1 cellular context compared by ENCODE assay signal in the genomic region with DNA sequence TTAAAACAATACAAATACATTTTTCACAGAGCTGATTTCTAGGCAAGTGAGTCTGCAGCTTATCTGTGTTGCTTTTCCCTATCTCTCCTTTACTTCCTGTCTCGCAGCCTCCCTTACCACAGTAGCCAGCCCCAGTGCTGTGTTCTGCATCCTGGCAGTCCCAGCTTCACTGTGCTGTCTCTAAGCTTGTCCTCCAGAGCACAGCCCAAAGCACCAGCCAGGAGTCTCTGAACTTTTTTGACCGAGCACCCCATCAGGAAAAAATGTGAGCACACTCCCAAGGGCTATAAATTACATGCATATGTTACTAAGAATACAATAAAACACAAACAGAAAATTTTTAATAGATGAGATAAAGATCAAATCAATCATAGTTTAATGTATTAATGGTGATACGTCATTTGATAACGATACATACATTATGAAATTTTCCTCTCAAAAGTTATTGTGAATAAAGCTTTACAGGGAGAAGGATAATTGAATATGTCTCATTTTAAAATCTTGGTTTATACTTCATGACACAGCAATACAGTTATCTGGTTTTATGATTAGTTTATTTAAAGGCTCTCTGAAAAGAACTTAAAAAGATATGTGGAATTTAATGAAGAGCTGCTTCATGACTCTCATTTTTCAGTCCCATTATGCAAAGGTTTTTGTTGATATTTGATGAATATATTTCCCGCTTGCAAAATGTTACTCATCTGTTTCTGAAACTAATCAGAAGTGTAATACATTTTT.
TF ChIP-seq lines count a peak whose summit lies in the region.

No MANE protein-coding gene starts in this region.

TF ChIP-seq in K562, 482 proteins besides CTCF, POLR2A, EP300 and RAD21 (continued from another document and continues in another):
- TF ChIP-seq, protein P1, sequence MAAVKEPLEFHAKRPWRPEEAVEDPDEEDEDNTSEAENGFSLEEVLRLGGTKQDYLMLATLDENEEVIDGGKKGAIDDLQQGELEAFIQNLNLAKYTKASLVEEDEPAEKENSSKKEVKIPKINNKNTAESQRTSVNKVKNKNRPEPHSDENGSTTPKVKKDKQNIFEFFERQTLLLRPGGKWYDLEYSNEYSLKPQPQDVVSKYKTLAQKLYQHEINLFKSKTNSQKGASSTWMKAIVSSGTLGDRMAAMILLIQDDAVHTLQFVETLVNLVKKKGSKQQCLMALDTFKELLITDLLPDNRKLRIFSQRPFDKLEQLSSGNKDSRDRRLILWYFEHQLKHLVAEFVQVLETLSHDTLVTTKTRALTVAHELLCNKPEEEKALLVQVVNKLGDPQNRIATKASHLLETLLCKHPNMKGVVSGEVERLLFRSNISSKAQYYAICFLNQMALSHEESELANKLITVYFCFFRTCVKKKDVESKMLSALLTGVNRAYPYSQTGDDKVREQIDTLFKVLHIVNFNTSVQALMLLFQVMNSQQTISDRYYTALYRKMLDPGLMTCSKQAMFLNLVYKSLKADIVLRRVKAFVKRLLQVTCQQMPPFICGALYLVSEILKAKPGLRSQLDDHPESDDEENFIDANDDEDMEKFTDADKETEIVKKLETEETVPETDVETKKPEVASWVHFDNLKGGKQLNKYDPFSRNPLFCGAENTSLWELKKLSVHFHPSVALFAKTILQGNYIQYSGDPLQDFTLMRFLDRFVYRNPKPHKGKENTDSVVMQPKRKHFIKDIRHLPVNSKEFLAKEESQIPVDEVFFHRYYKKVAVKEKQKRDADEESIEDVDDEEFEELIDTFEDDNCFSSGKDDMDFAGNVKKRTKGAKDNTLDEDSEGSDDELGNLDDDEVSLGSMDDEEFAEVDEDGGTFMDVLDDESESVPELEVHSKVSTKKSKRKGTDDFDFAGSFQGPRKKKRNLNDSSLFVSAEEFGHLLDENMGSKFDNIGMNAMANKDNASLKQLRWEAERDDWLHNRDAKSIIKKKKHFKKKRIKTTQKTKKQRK (IDR thresholded peaks at IDR 0.05; ENCODE audit: borderline replicate concordance, low read depth, low read length): no peak
- TF ChIP-seq TSC22D4 (tag; IDR thresholded peaks at IDR 0.05) (no peak), ZNF407 (IDR thresholded peaks at IDR 0.05; ENCODE audit: low read depth) (no peak), IRF1 (CRISPR knock-in tag; IDR thresholded peaks at IDR 0.05; ENCODE audit: borderline replicate concordance) (no peak), NR1H2 (CRISPR knock-in tag; IDR thresholded peaks at IDR 0.05) (no peak), RB1 (IDR thresholded peaks at IDR 0.05; ENCODE audit: low read depth) (no peak), PCBP1 (IDR thresholded peaks at IDR 0.05; ENCODE audit: low read depth, low read length, poor library complexity, severe bottlenecking) (no peak), ERF (CRISPR knock-in tag; IDR thresholded peaks at IDR 0.05) (0 out of 2 replicates have a peak, but pooled peaks have one; percentile 32), TBL1XR1 (IDR thresholded peaks at IDR 0.05; ENCODE audit: low read length in 2 of 2) (peak; percentile 53 to 60; a peak in 1 of 4 replicates), OTX1 (CRISPR knock-in tag; IDR thresholded peaks at IDR 0.05) (0 out of 2 replicates have a peak, but pooled peaks have one; percentile 47), SMARCB1 (IDR thresholded peaks at IDR 0.05; ENCODE audit: insufficient read length, low read depth) (peak; percentile 14), MED1 (CRISPR knock-in tag; IDR thresholded peaks at IDR 0.05; ENCODE audit: borderline replicate concordance) (no peak), ZNF311 (CRISPR knock-in tag; IDR thresholded peaks at IDR 0.05) (no peak), CBX3 (IDR thresholded peaks at IDR 0.05; ENCODE audit: borderline replicate concordance in 1 of 2, low read length in 2 of 2) (no peak), FOXM1 (IDR thresholded peaks at IDR 0.05; ENCODE audit: low read depth) (no peak), FOXM1 (CRISPR knock-in tag; IDR thresholded peaks at IDR 0.05; ENCODE audit: low read depth) (no peak), RBM14 (IDR thresholded peaks at IDR 0.05; ENCODE audit: borderline replicate concordance, insufficient read depth, low read depth, low read length) (no peak), POLR2AphosphoS5 (IDR thresholded peaks at IDR 0.05; ENCODE audit: control insufficient read depth, insufficient read depth, low read depth, low read length) (0 out of 2 replicates have a peak, but pooled peaks have one; percentile 25), SIN3B (IDR thresholded peaks at IDR 0.05; ENCODE audit: low read depth) (no peak), HLTF (IDR thresholded peaks at IDR 0.05) (0 out of 2 replicates have a peak, but pooled peaks have one; percentile 15), HOXB6 (CRISPR knock-in tag; IDR thresholded peaks at IDR 0.05; ENCODE audit: borderline replicate concordance) (no peak), MTA2 (IDR thresholded peaks at IDR 0.05; ENCODE audit: low read depth) (0 out of 2 replicates have a peak, but pooled peaks have one; percentile 12), SMAD2 (IDR thresholded peaks at IDR 0.05; ENCODE audit: low read depth, low read length) (no peak), SRSF7 (optimal IDR thresholded peaks at IDR 0.05; ENCODE audit: low read depth, low read length) (no peak), CBFB (CRISPR knock-in tag; IDR thresholded peaks at IDR 0.05) (no peak), HNRNPUL1 (IDR thresholded peaks at IDR 0.05; ENCODE audit: low read length) (no peak), CHD1 (IDR thresholded peaks at IDR 0.05; ENCODE audit: low read length) (no peak), RFX1 (IDR thresholded peaks at IDR 0.05) (no peak), ZNF277 (CRISPR knock-in tag; IDR thresholded peaks at IDR 0.05; ENCODE audit: borderline replicate concordance) (no peak), KDM5B (IDR thresholded peaks at IDR 0.05; ENCODE audit: insufficient replicate concordance, low read depth, low read length) (no peak), SRSF9 (IDR thresholded peaks at IDR 0.05; ENCODE audit: borderline replicate concordance, low read depth, low read length) (no peak), ZNF655 (CRISPR knock-in tag; IDR thresholded peaks at IDR 0.05) (no peak), SPI1 (IDR thresholded peaks at IDR 0.05; ENCODE audit: borderline replicate concordance, low read depth, low read length) (peak; percentile 69; the same call in 1 of the 2 replicates), MBD2 (IDR thresholded peaks at IDR 0.05; ENCODE audit: borderline replicate concordance, low read depth) (no peak), TGIF2 (CRISPR knock-in tag; IDR thresholded peaks at IDR 0.05) (no peak), ZBTB7A (IDR thresholded peaks at IDR 0.05; ENCODE audit: borderline replicate concordance, control insufficient read depth, low read depth, low read length) (no peak), ZC3H4 (CRISPR knock-in tag; IDR thresholded peaks at IDR 0.05; ENCODE audit: borderline replicate concordance) (no peak), ZNF696 (CRISPR knock-in tag; conservative IDR thresholded peaks at IDR 0.05) (no peak), ZNF583 (CRISPR knock-in tag; IDR thresholded peaks at IDR 0.05) (no peak), IFI16 (CRISPR knock-in tag; IDR thresholded peaks at IDR 0.05) (no peak), PHTF2 (CRISPR knock-in tag; IDR thresholded peaks at IDR 0.05) (no peak), HNRNPH1 (optimal IDR thresholded peaks at IDR 0.05; ENCODE audit: low read depth, low read length) (no peak), DIDO1 (tag; IDR thresholded peaks at IDR 0.05; ENCODE audit: low read depth) (no peak)
- TF ChIP-seq, protein P2, sequence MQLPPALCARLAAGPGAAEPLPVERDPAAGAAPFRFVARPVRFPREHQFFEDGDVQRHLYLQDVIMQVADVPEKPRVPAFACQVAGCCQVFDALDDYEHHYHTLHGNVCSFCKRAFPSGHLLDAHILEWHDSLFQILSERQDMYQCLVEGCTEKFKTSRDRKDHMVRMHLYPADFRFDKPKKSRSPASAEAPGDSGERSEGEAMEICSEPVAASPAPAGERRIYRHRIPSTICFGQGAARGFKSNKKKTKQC (CRISPR knock-in tag; IDR thresholded peaks at IDR 0.05): no peak
- TF ChIP-seq, protein P3, sequence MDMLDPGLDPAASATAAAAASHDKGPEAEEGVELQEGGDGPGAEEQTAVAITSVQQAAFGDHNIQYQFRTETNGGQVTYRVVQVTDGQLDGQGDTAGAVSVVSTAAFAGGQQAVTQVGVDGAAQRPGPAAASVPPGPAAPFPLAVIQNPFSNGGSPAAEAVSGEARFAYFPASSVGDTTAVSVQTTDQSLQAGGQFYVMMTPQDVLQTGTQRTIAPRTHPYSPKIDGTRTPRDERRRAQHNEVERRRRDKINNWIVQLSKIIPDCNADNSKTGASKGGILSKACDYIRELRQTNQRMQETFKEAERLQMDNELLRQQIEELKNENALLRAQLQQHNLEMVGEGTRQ (CRISPR knock-in tag; IDR thresholded peaks at IDR 0.05): no peak
